15 cellular contexts compared by ENCODE assay signal in the genomic region with DNA sequence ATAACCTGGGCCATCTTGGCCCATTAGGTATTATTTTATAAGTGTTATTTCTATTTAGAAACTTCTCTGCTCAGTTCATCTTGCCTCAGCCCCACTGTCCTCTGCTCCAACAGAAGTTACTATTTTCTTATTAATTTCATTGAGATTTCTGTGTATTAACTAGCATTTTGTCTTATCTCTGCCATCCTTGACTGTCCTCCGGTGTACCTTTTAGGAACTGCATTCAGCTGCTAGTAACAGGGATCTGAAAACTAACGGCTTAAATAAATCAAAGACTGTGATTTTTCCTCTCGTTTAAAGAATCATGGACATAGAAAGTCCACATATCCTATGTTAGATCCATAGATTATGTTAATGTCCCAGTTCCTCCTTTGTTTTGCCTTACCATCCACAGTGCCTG.
"Had no signal": no experiment of that assay in that cellular context is flagged by ENCODE, and none has a peak within 500 bp of the region (broad histone marks: within the 10 kb centered on the region; RNA-seq: fewer than 3 reads in every experiment).

No MANE protein-coding gene starts in this region.

- H3K9me3 Mint-ChIP-seq: central memory CD8-positive, alpha-beta T cell; dendritic cell treated with granulocyte-macrophage colony-stimulating factor and Interleukin-4, amounts not matched to agents 40 ng/mL and 50 ng/mL, for 4 days; effector memory CD8-positive, alpha-beta T cell; natural killer cell; stimulated activated naive CD8-positive, alpha-beta T cell treated with anti-CD3 and anti-CD28 coated beads, Interleukin-15, Interleukin-2, amounts not matched to agents 100 ng/mL and 50 ng/mL, for 24 hours had no signal

- H3K27me3 ChIP-seq: body of pancreas had no signal

- H3K36me3 ChIP-seq: pancreas had no signal

- DNase-seq: activated CD4-positive, alpha-beta T cell treated with anti-CD3 and anti-CD28 coated beads for 4 hours; activated naive CD4-positive, alpha-beta T cell treated with anti-CD3 and anti-CD28 coated beads, Interleukin-2, amount 50 U/mL, for 16 hours; body of pancreas; effector memory CD8-positive, alpha-beta T cell; erythroblast; hypothalamus; natural killer cell; pancreas; retina; stimulated activated CD4-positive, alpha-beta T cell treated with anti-CD3 and anti-CD28 coated beads, Interleukin-15, amount 100 ng/mL, for 24 hours; stimulated activated CD4-positive, alpha-beta T cell treated with anti-CD3 and anti-CD28 coated beads, Interleukin-4, amount 100 ng/mL, for 24 hours; T-helper 1 cell had no signal

- H3K27ac ChIP-seq: body of pancreas, pancreas had no signal

- H3K4me1 ChIP-seq: body of pancreas, pancreas had no signal

- H3K9me3 ChIP-seq: body of pancreas, pancreas had no signal

- H3K27ac Mint-ChIP-seq: dendritic cell treated with granulocyte-macrophage colony-stimulating factor and Interleukin-4, amounts not matched to agents 40 ng/mL and 50 ng/mL, for 4 days; effector memory CD8-positive, alpha-beta T cell; natural killer cell; stimulated activated naive CD8-positive, alpha-beta T cell treated with anti-CD3 and anti-CD28 coated beads, Interleukin-15, Interleukin-2, amounts not matched to agents 100 ng/mL and 50 ng/mL, for 24 hours had no signal

- H3K4me3 Mint-ChIP-seq: central memory CD8-positive, alpha-beta T cell; dendritic cell treated with granulocyte-macrophage colony-stimulating factor and Interleukin-4, amounts not matched to agents 40 ng/mL and 50 ng/mL, for 4 days; effector memory CD8-positive, alpha-beta T cell; natural killer cell; stimulated activated naive CD8-positive, alpha-beta T cell treated with anti-CD3 and anti-CD28 coated beads, Interleukin-15, Interleukin-2, amounts not matched to agents 100 ng/mL and 50 ng/mL, for 24 hours had no signal

- H3K4me3 ChIP-seq: body of pancreas, pancreas had no signal

- H3K4me1 Mint-ChIP-seq: central memory CD8-positive, alpha-beta T cell; natural killer cell had no signal

- ATAC-seq: body of pancreas; effector memory CD8-positive, alpha-beta T cell; natural killer cell; pancreas had no signal

- H3K36me3 Mint-ChIP-seq: natural killer cell had no signal
